33 cellular contexts compared by ENCODE assay signal in genomic region chr11:85848556-85848955, GRCh38. TPM values are rescaled to one million over a fixed set of nuclear protein-coding genes. Genes with fewer than 3 reads are reported as not detected.
"Had no signal": no experiment of that assay in that cellular context is flagged by ENCODE, and none has a peak within 500 bp of the region (broad histone marks: within the 10 kb centered on the region; RNA-seq: fewer than 3 reads in every experiment).

No MANE protein-coding gene starts in this region.

- H3K36me3 Mint-ChIP-seq: activated naive CD4-positive, alpha-beta T cell treated with anti-CD3 and anti-CD28 coated beads, Interleukin-2, amount 50 U/mL, for 24 hours; T-cell had no signal

- H3K4me3 Mint-ChIP-seq: activated B cell treated with CpG ODN at 0.5 μM for 24 hours; activated CD4-positive, alpha-beta memory T cell treated with anti-CD3 and anti-CD28 coated beads, Interleukin-2, amount 10 ng/mL, durations not matched to agents 7 days and 5 days; activated CD4-positive, alpha-beta T cell treated with anti-CD3 and anti-CD28 coated beads, Interleukin-2, amount 10 ng/mL, durations not matched to agents 24 days and 14 days; activated CD8-positive, alpha-beta memory T cell treated with anti-CD3 and anti-CD28 coated beads, Interleukin-2, amount 10 ng/mL, durations not matched to agents 7 days and 5 days; activated CD8-positive, alpha-beta T cell treated with anti-CD3 and anti-CD28 coated beads, Interleukin-2, amount 10 ng/mL, durations not matched to agents 7 days and 5 days; activated naive CD4-positive, alpha-beta T cell treated with anti-CD3 and anti-CD28 coated beads, Interleukin-2, amount 10 ng/mL, durations not matched to agents 7 days and 5 days; activated naive CD4-positive, alpha-beta T cell treated with anti-CD3 and anti-CD28 coated beads, Interleukin-2, amount 50 U/mL, for 24 hours; activated naive CD8-positive, alpha-beta T cell; activated naive CD8-positive, alpha-beta T cell treated with anti-CD3 and anti-CD28 coated beads, Interleukin-2, amount 10 ng/mL, durations not matched to agents 7 days and 5 days; activated naive CD8-positive, alpha-beta T cell treated with anti-CD3 and anti-CD28 coated beads, Interleukin-2, amount 50 U/mL, for 24 hours; activated T-cell treated with anti-CD3 and anti-CD28 coated beads, Interleukin-2, amount 50 U/mL, for 24 hours; brain; T-cell; T-helper 17 cell had no signal

- H3K27me3 ChIP-seq: ascending aorta had no signal

- H3K9me3 Mint-ChIP-seq: activated naive CD4-positive, alpha-beta T cell treated with anti-CD3 and anti-CD28 coated beads, Interleukin-2, amount 50 U/mL, for 24 hours; activated naive CD8-positive, alpha-beta T cell treated with anti-CD3 and anti-CD28 coated beads, Interleukin-2, amount 50 U/mL, for 24 hours had no signal

- H3K4me3 ChIP-seq: ascending aorta had no signal

- H3K4me1 Mint-ChIP-seq: activated B cell treated with CpG ODN at 0.5 μM for 24 hours; activated naive CD4-positive, alpha-beta T cell treated with anti-CD3 and anti-CD28 coated beads, Interleukin-2, amount 50 U/mL, for 24 hours; activated naive CD8-positive, alpha-beta T cell treated with anti-CD3 and anti-CD28 coated beads, Interleukin-2, amount 10 ng/mL, durations not matched to agents 7 days and 5 days; brain; T-cell had no signal

- ATAC-seq: activated CD8-positive, alpha-beta memory T cell treated with anti-CD3 and anti-CD28 coated beads, Interleukin-2, amount 10 ng/mL, durations not matched to agents 7 days and 5 days; activated CD8-positive, alpha-beta T cell treated with anti-CD3 and anti-CD28 coated beads, Interleukin-2, amount 10 ng/mL, durations not matched to agents 7 days and 5 days; activated naive CD8-positive, alpha-beta T cell treated with anti-CD3 and anti-CD28 coated beads, Interleukin-2, amount 50 U/mL, for 24 hours; T-cell; T-helper 17 cell had no signal

- DNase-seq: activated B cell treated with CpG ODN at 0.5 μM for 24 hours; activated CD4-positive, alpha-beta memory T cell treated with anti-CD3 and anti-CD28 coated beads, Interleukin-2, amount 10 ng/mL, durations not matched to agents 7 days and 5 days; activated CD4-positive, alpha-beta T cell treated with anti-CD3 and anti-CD28 coated beads for 4 hours; activated CD4-positive, alpha-beta T cell treated with anti-CD3 and anti-CD28 coated beads, Interleukin-2, amount 10 ng/mL, durations not matched to agents 24 days and 14 days; activated CD4-positive, alpha-beta T cell treated with anti-CD3 and anti-CD28 coated beads, Interleukin-2, amount 50 U/mL, for 48 hours; activated CD4-positive, CD25-positive, alpha-beta regulatory T cell treated with anti-CD3 and anti-CD28 coated beads, Interleukin-2, amount 50 U/mL, for 72 hours; activated CD8-positive, alpha-beta memory T cell treated with anti-CD3 and anti-CD28 coated beads for 24 hours; activated CD8-positive, alpha-beta memory T cell treated with anti-CD3 and anti-CD28 coated beads, Interleukin-2, amount 10 ng/mL, durations not matched to agents 7 days and 5 days; activated CD8-positive, alpha-beta memory T cell treated with anti-CD3 and anti-CD28 coated beads, Interleukin-2, amount 50 U/mL, for 48 hours; activated CD8-positive, alpha-beta T cell treated with anti-CD3 and anti-CD28 coated beads, Interleukin-2, amount 10 ng/mL, durations not matched to agents 7 days and 5 days; activated effector memory CD4-positive, alpha-beta T cell treated with Interleukin-2 at 50 U/mL for 16 hours; activated gamma-delta T cell; activated naive CD4-positive, alpha-beta T cell treated with anti-CD3 and anti-CD28 coated beads, Interleukin-2, amount 10 ng/mL, durations not matched to agents 7 days and 5 days; activated naive CD4-positive, alpha-beta T cell treated with Interleukin-2 at 50 U/mL for 16 hours; activated naive CD8-positive, alpha-beta T cell treated with anti-CD3 and anti-CD28 coated beads, Interleukin-2, amount 10 ng/mL, durations not matched to agents 7 days and 5 days; activated naive CD8-positive, alpha-beta T cell treated with anti-CD3 and anti-CD28 coated beads, Interleukin-2, amount 50 U/mL, for 24 hours; activated T-cell treated with anti-CD3 and anti-CD28 coated beads, Interleukin-2, amount 50 U/mL, for 24 hours; activated T-cell treated with anti-CD3 and anti-CD28 coated beads, Interleukin-2, amount 50 U/mL, for 48 hours; amygdala; anterior cingulate cortex; central memory CD4-positive, alpha-beta T cell; T-cell; T-helper 17 cell had no signal

- H3K36me3 ChIP-seq: ascending aorta had no signal

- H3K27ac ChIP-seq: ascending aorta, VCaP had no signal

- H3K4me1 ChIP-seq: ascending aorta had no signal

- H3K27me3 Mint-ChIP-seq: activated B cell treated with CpG ODN at 0.5 μM for 24 hours; activated CD8-positive, alpha-beta memory T cell treated with anti-CD3 and anti-CD28 coated beads, Interleukin-2, amount 10 ng/mL, durations not matched to agents 7 days and 5 days; activated naive CD4-positive, alpha-beta T cell treated with anti-CD3 and anti-CD28 coated beads, Interleukin-2, amount 50 U/mL, for 24 hours; activated naive CD8-positive, alpha-beta T cell; activated naive CD8-positive, alpha-beta T cell treated with anti-CD3 and anti-CD28 coated beads, Interleukin-2, amount 50 U/mL, for 24 hours; activated T-cell treated with anti-CD3 and anti-CD28 coated beads, Interleukin-2, amount 50 U/mL, for 24 hours; brain; T-cell; T-helper 17 cell had no signal

- H3K27ac Mint-ChIP-seq: activated B cell treated with CpG ODN at 0.5 μM for 24 hours; activated CD4-positive, alpha-beta memory T cell treated with anti-CD3 and anti-CD28 coated beads, Interleukin-2, amount 10 ng/mL, durations not matched to agents 7 days and 5 days; activated CD4-positive, alpha-beta T cell treated with anti-CD3 and anti-CD28 coated beads, Interleukin-2, amount 10 ng/mL, durations not matched to agents 24 days and 14 days; activated CD8-positive, alpha-beta memory T cell treated with anti-CD3 and anti-CD28 coated beads, Interleukin-2, amount 10 ng/mL, durations not matched to agents 7 days and 5 days; activated CD8-positive, alpha-beta T cell treated with anti-CD3 and anti-CD28 coated beads, Interleukin-2, amount 10 ng/mL, durations not matched to agents 7 days and 5 days; activated naive CD4-positive, alpha-beta T cell treated with anti-CD3 and anti-CD28 coated beads, Interleukin-2, amount 10 ng/mL, durations not matched to agents 7 days and 5 days; activated naive CD4-positive, alpha-beta T cell treated with anti-CD3 and anti-CD28 coated beads, Interleukin-2, amount 50 U/mL, for 24 hours; activated naive CD8-positive, alpha-beta T cell; activated naive CD8-positive, alpha-beta T cell treated with anti-CD3 and anti-CD28 coated beads, Interleukin-2, amount 10 ng/mL, durations not matched to agents 7 days and 5 days; activated naive CD8-positive, alpha-beta T cell treated with anti-CD3 and anti-CD28 coated beads, Interleukin-2, amount 50 U/mL, for 24 hours; activated T-cell treated with anti-CD3 and anti-CD28 coated beads, Interleukin-2, amount 50 U/mL, for 24 hours; activated T-helper 2 cell treated with anti-CD3 and anti-CD28 coated beads, Interferon-gamma antibody, Interleukin-2, Interleukin-4, amounts not matched to agents 10 μg/mL and 5 μg/mL and 100 μg/mL, durations not matched to agents 14 hours and 24 hours and 36 hours; brain; T-cell; T-helper 17 cell had no signal

RNA-seq across cellular contexts. Expression of gene CCDC83, which starts 6.6 kb away (rescaled TPM):
- total RNA-seq: activated B cell treated with CpG ODN at 0.5 μM for 24 hours; activated CD4-positive, alpha-beta memory T cell treated with anti-CD3 and anti-CD28 coated beads, Interleukin-2, amount 10 ng/mL, durations not matched to agents 7 days and 5 days; activated CD4-positive, alpha-beta T cell treated with anti-CD3 and anti-CD28 coated beads, Interleukin-2, amount 10 ng/mL, durations not matched to agents 24 days and 14 days; activated CD8-positive, alpha-beta memory T cell treated with anti-CD3 and anti-CD28 coated beads, Interleukin-2, amount 10 ng/mL, durations not matched to agents 7 days and 5 days; activated CD8-positive, alpha-beta T cell treated with anti-CD3 and anti-CD28 coated beads, Interleukin-2, amount 10 ng/mL, durations not matched to agents 7 days and 5 days; activated naive CD8-positive, alpha-beta T cell treated with anti-CD3 and anti-CD28 coated beads, Interleukin-2, amount 10 ng/mL, durations not matched to agents 7 days and 5 days; activated T-helper 2 cell treated with anti-CD3 and anti-CD28 coated beads, Interferon-gamma antibody, Interleukin-2, Interleukin-4, amounts not matched to agents 10 μg/mL and 5 μg/mL and 100 μg/mL, durations not matched to agents 14 hours and 24 hours and 36 hours; ascending aorta; cardiac septum; cerebellum; T-helper 1 cell treated with Interleukin-12 subunit alpha and Interleukin-12 subunit beta and Interleukin-4 antibody, amounts not matched to agents 30 ng/mL and 1 ng/mL, for 36 hours; T-helper 2 cell treated with Interferon-gamma antibody and Interleukin-4, amounts not matched to agents 100 ng/mL and 5 ng/mL, for 36 hours had no signal
